12 cellular contexts compared by ENCODE assay signal in the genomic region with DNA sequence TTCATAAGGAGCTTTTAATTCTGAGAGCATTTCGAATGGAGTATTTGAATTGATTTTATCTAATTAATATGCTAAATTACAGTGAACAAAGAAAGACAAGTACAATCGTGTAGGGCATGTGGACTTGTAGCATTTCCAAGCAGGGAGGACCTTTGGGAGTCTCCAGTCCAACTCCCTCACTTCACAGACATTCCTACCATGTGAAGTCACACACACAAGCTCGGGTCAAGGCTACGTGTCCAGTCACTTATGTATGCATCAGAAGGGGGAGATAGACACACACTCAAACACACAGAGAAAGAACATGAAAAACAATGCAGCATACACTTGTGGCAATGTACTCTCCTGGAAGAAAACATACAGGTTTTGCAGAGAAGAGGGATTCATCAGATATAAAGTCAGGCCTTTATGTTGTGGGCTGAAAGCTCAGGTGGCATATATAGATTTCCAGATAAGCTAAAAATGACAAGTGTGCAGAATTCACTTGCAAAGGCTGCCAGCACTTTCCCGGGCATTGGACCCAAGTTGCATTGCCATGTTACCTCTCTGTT.
DNase-seq lines count a peak whose midpoint lies in the region; ATAC-seq and TF ChIP-seq lines count a peak whose summit lies in the region.
"Had no signal": no experiment of that assay in that cellular context is flagged by ENCODE, and none has a peak within 500 bp of the region (broad histone marks: within the 10 kb centered on the region; RNA-seq: fewer than 3 reads in every experiment).

No MANE protein-coding gene starts in this region.

- in situ Hi-C loops in Panc1 (cut with HindIII; ENCODE audit: low pct_unique_long_range_greater_than_20kb, low sequenced_read_pairs): no loop called here

- H3K27ac ChIP-seq in Panc1 (ENCODE audit: low read length): peak overlapping the region; percentile 72
- no peak overlapping the region for H3K27ac ChIP-seq in effector memory CD4-positive, alpha-beta T cell (ENCODE audit: insufficient read depth, low read length, poor library complexity, severe bottlenecking)

- DNase-seq in GM03348 (ENCODE audit: low spot score) (peak; percentile 65), Panc1 (ENCODE audit: low read depth, low spot score) (no peak), fibroblast of mammary gland (ENCODE audit: low read depth) (peak; percentile 87), pulmonary artery endothelial cell (ENCODE audit: low read depth, low spot score) (peak; percentile 33), activated gamma-delta T cell treated with Interleukin-2 at 50 U/mL for 16 hours (no peak)
- no peak for DNase-seq in activated CD8-positive, alpha-beta T cell treated with anti-CD3 and anti-CD28 coated beads, Interleukin-2, amount 10 ng/mL, durations not matched to agents 7 days and 5 days
- DNase-seq in effector memory CD4-positive, alpha-beta T cell: no peak
- DNase-seq: MM.1S, nephron progenitor cell, SHP77 treated with DMSO at 0.1 percent for 48 hours had no signal

- no peaks in the 10 kb centered on the region for H3K9me3 Mint-ChIP-seq in activated CD8-positive, alpha-beta T cell treated with anti-CD3 and anti-CD28 coated beads, Interleukin-2, amount 10 ng/mL, durations not matched to agents 7 days and 5 days (ENCODE audit: insufficient read depth)

- BruUV-seq in Panc1 (replicated peaks; lab: Mats Ljungman, UMichigan): no TSS peak

- H3K27ac Mint-ChIP-seq in activated CD8-positive, alpha-beta T cell treated with anti-CD3 and anti-CD28 coated beads, Interleukin-2, amount 10 ng/mL, durations not matched to agents 7 days and 5 days: no peak overlapping the region

- no peaks in the 10 kb centered on the region for H3K27me3 ChIP-seq in Panc1 (ENCODE audit: control insufficient read depth, insufficient read depth, low read length)
- no peaks in the 10 kb centered on the region for H3K27me3 ChIP-seq in effector memory CD4-positive, alpha-beta T cell (replicated peaks; ENCODE audit: control insufficient read depth, insufficient read depth, low read length, poor library complexity, severe bottlenecking)

- POLR2A ChIA-PET in Panc1 (lab: Charles Lee): no interaction called here
- POLR2A ChIA-PET in activated CD8-positive, alpha-beta T cell treated with anti-CD3 and anti-CD28 coated beads, Interleukin-2, amount 10 ng/mL, durations not matched to agents 7 days and 5 days (lab: Charles Lee): no interaction called here

- peaks cover 4% of the 10 kb centered on the region for H3K4me1 ChIP-seq in Panc1 (ENCODE audit: control insufficient read depth, insufficient read depth, low read length)
- H3K4me1 ChIP-seq in effector memory CD4-positive, alpha-beta T cell (ENCODE audit: control insufficient read depth, insufficient read depth, low read length, poor library complexity, severe bottlenecking): no peaks in the 10 kb centered on the region

- H3K4me1 Mint-ChIP-seq in activated CD8-positive, alpha-beta T cell treated with anti-CD3 and anti-CD28 coated beads, Interleukin-2, amount 10 ng/mL, durations not matched to agents 7 days and 5 days (ENCODE audit: low read depth): no peaks in the 10 kb centered on the region

- TF ChIP-seq CTCF in Panc1 (IDR thresholded peaks at IDR 0.05): peak; percentile 18; the same call in 1 of the 2 replicates
- peak; percentile 8 for TF ChIP-seq CTCF in fibroblast of mammary gland (conservative IDR thresholded peaks at IDR 0.05; ENCODE audit: control insufficient read depth, insufficient read depth, low read depth, low read length)

- H3K4me3 ChIP-seq in Panc1 (ENCODE audit: low read depth in 2 of 2, low read length in 2 of 2) (no peak overlapping the region), fibroblast of mammary gland (ENCODE audit: control insufficient read depth, low read depth, low read length) (no peak overlapping the region)
- H3K4me3 ChIP-seq in effector memory CD4-positive, alpha-beta T cell (ENCODE audit: insufficient read depth, low read depth, low read length, poor library complexity, severe bottlenecking): no peak overlapping the region
- H3K4me3 ChIP-seq: GM12878 had no signal

- intact Hi-C loops in Panc1 (cut with micrococcal nuclease; ENCODE audit: unreplicated experiment): no loop called here

- H3K36me3 ChIP-seq in Panc1 (ENCODE audit: control insufficient read depth, insufficient read depth, low read length): no peaks in the 10 kb centered on the region
- no peaks in the 10 kb centered on the region for H3K36me3 ChIP-seq in effector memory CD4-positive, alpha-beta T cell (ENCODE audit: control insufficient read depth, insufficient read depth, low read length)

- H3K9me3 ChIP-seq in Panc1 (ENCODE audit: control insufficient read depth, insufficient read depth, low read depth, low read length): no peaks in the 10 kb centered on the region
- H3K9me3 ChIP-seq in effector memory CD4-positive, alpha-beta T cell (ENCODE audit: control insufficient read depth, low read length): no peaks in the 10 kb centered on the region

- H3K36me3 Mint-ChIP-seq in activated CD8-positive, alpha-beta T cell treated with anti-CD3 and anti-CD28 coated beads, Interleukin-2, amount 10 ng/mL, durations not matched to agents 7 days and 5 days (ENCODE audit: low read depth): no peaks in the 10 kb centered on the region

- ATAC-seq in Panc1 (peak; percentile 94), GM21423 (IDR thresholded peaks at IDR 0.05; ENCODE audit: unreplicated experiment) (no peak)
- ATAC-seq in activated CD8-positive, alpha-beta T cell treated with anti-CD3 and anti-CD28 coated beads, Interleukin-2, amount 10 ng/mL, durations not matched to agents 7 days and 5 days: no peak
- ATAC-seq: GM12878 had no signal

- no peaks in the 10 kb centered on the region for H3K27me3 Mint-ChIP-seq in activated CD8-positive, alpha-beta T cell treated with anti-CD3 and anti-CD28 coated beads, Interleukin-2, amount 10 ng/mL, durations not matched to agents 7 days and 5 days (ENCODE audit: low read depth)

- CTCF ChIA-PET in Panc1 (lab: Charles Lee): no interaction called here
- CTCF ChIA-PET in activated CD8-positive, alpha-beta T cell treated with anti-CD3 and anti-CD28 coated beads, Interleukin-2, amount 10 ng/mL, durations not matched to agents 7 days and 5 days (lab: Charles Lee): no interaction called here

- no peak overlapping the region for H3K4me3 Mint-ChIP-seq in activated CD8-positive, alpha-beta T cell treated with anti-CD3 and anti-CD28 coated beads, Interleukin-2, amount 10 ng/mL, durations not matched to agents 7 days and 5 days
- H3K4me3 Mint-ChIP-seq: nephron progenitor cell had no signal

Comparison
In these comparisons a context has a peak if more than half of its experiments do, and no peak if none do; other contexts are left out.
1. DNase-seq: peak in GM03348 (single experiment), fibroblast of mammary gland (single experiment) and pulmonary artery endothelial cell (single experiment); none in Panc1 (single experiment), activated gamma-delta T cell treated with Interleukin-2 at 50 U/mL for 16 hours (single experiment), activated CD8-positive, alpha-beta T cell treated with anti-CD3 and anti-CD28 coated beads, Interleukin-2, amount 10 ng/mL, durations not matched to agents 7 days and 5 days (single experiment) and effector memory CD4-positive, alpha-beta T cell (0 of 3).